Comparison of ENCODE assay signal across 14 cellular contexts in genomic region chr19:30076101-30076551, GRCh38.
DNase-seq lines count a peak whose midpoint lies in the region; ATAC-seq and TF ChIP-seq lines count a peak whose summit lies in the region.
"Had no signal": no experiment of that assay in that cellular context is flagged by ENCODE, and none has a peak within 500 bp of the region (broad histone marks: within the 10 kb centered on the region; RNA-seq: fewer than 3 reads in every experiment).

No MANE protein-coding gene starts in this region.

- no peak overlapping the region for H3K4me3 ChIP-seq in RWPE2 (ENCODE audit: severe bottlenecking)

- no peaks in the 10 kb centered on the region for H3K36me3 ChIP-seq in RWPE2 (ENCODE audit: low read depth)

- in situ Hi-C loops in G401 (cut with HindIII; ENCODE audit: low sequenced_read_pairs) = no loop called here

- DNase-seq in CD14-positive monocyte (ENCODE audit: low spot score) (peak; percentile 6), RWPE2 (ENCODE audit: low spot score) (peak; percentile 35), iPS-NIHi7 (ENCODE audit: extremely low spot score) (peak; percentile 53), posterior vena cava (ENCODE audit: low spot score) (peak; percentile 41), G401 (ENCODE audit: low spot score) (no peak), putamen (ENCODE audit: low spot score) (no peak), NCI-H2227 treated with DMSO at 0.1 percent for 48 hours (lab: John Stamatoyannopoulos, UW) (no peak)
- DNase-seq: CD8-positive, alpha-beta T cell; NCI-H1105; NCI-H187; NK-92 treated with Interleukin-12 subunit alpha and Interleukin-12 subunit beta, amount 100 ng/mL, for 24 hours; SHP77 treated with DMSO at 0.1 percent for 48 hours had no signal

- intact Hi-C loops in CD14-positive monocyte (cut with micrococcal nuclease) (no loop called here), posterior vena cava (cut with DNase I) (no loop called here)

- H3K27me3 Mint-ChIP-seq in CD14-positive monocyte (ENCODE audit: low read depth in 3 of 3) = peaks cover 1 to 10% (median 5%) of the 10 kb centered on the region in 3 donors

- no peak overlapping the region for H3K27ac ChIP-seq in RWPE2 (ENCODE audit: poor library complexity, severe bottlenecking)

- ATAC-seq in RWPE2 (ENCODE audit: low read depth) = no peak
- no peak for ATAC-seq in GM21381 (IDR thresholded peaks at IDR 0.05; ENCODE audit: unreplicated experiment)
- ATAC-seq: CD8-positive, alpha-beta T cell had no signal

- H3K27me3 ChIP-seq in RWPE2 (ENCODE audit: insufficient read depth, poor library complexity, severe bottlenecking) = peaks cover 11% of the 10 kb centered on the region

- no peak overlapping the region for H3K27ac Mint-ChIP-seq in CD14-positive monocyte
- H3K27ac Mint-ChIP-seq: CD8-positive, alpha-beta T cell; IgD-negative memory B cell had no signal

- no peaks in the 10 kb centered on the region for H3K9me3 Mint-ChIP-seq in CD14-positive monocyte
- H3K9me3 Mint-ChIP-seq: CD8-positive, alpha-beta T cell; IgD-negative memory B cell had no signal

- no peaks in the 10 kb centered on the region for H3K4me1 Mint-ChIP-seq in CD14-positive monocyte
- H3K4me1 Mint-ChIP-seq: IgD-negative memory B cell had no signal

- no peak overlapping the region for H3K4me3 Mint-ChIP-seq in CD14-positive monocyte
- H3K4me3 Mint-ChIP-seq: CD8-positive, alpha-beta T cell; IgD-negative memory B cell had no signal

- H3K9me3 ChIP-seq in RWPE2 (ENCODE audit: severe bottlenecking) = no peaks in the 10 kb centered on the region

- TF ChIP-seq CTCF in CD14-positive monocyte (IDR thresholded peaks at IDR 0.05) (no peak), RWPE2 (IDR thresholded peaks at IDR 0.05; ENCODE audit: poor library complexity, severe bottlenecking) (no peak)

- no peaks in the 10 kb centered on the region for H3K4me1 ChIP-seq in RWPE2 (ENCODE audit: insufficient read depth, poor library complexity, severe bottlenecking)

- H3K36me3 Mint-ChIP-seq in CD14-positive monocyte = no peaks in the 10 kb centered on the region
- H3K36me3 Mint-ChIP-seq: CD8-positive, alpha-beta T cell; IgD-negative memory B cell had no signal

Comparison
In these comparisons a context has a peak if more than half of its experiments do, and no peak if none do; other contexts are left out.
1. DNase-seq: peak in CD14-positive monocyte (single experiment), RWPE2 (single experiment), iPS-NIHi7 (single experiment) and posterior vena cava (single experiment); none in G401 (single experiment), putamen (single experiment) and NCI-H2227 treated with DMSO at 0.1 percent for 48 hours (single experiment).